In genomic region chr19:2619076-2619475, GRCh38 we compare ENCODE assay signal across 12 cellular contexts.
A peak's percentile ranks its signal among the peaks of the same experiment; 100 is the strongest.
DNase-seq lines count a peak whose midpoint lies in the region; ATAC-seq and TF ChIP-seq lines count a peak whose summit lies in the region.
"Had no signal": no experiment of that assay in that cellular context is flagged by ENCODE, and none has a peak within 500 bp of the region (broad histone marks: within the 10 kb centered on the region; RNA-seq: fewer than 3 reads in every experiment).

No MANE protein-coding gene starts in this region.

- CTCF ChIA-PET in activated naive CD4-positive, alpha-beta T cell treated with anti-CD3 and anti-CD28 coated beads, Interleukin-2, amount 10 ng/mL, durations not matched to agents 7 days and 5 days (lab: Charles Lee), result interaction anchor here (0.7 to 7.8 kb wide), 7 partner anchors 8 to 227 kb away, joined by 3 to 48 read pairs (median 4); no protein-coding TSS in a partner anchor
- CTCF ChIA-PET in GM10248 (lab: Yijun Ruan, JAX), result interaction anchor here (0.8 to 13.4 kb wide), 4 partner anchors 8 to 143 kb away, joined by 3 to 109 read pairs (median 58); partner anchors contain the start of gene GADD45B

- peaks cover 6% of the 10 kb centered on the region for H3K9me3 Mint-ChIP-seq in activated naive CD4-positive, alpha-beta T cell treated with anti-CD3 and anti-CD28 coated beads, Interleukin-2, amount 10 ng/mL, durations not matched to agents 7 days and 5 days

- no peaks in the 10 kb centered on the region for H3K36me3 ChIP-seq in RWPE2 (ENCODE audit: low read depth)

- DNase-seq in activated naive CD4-positive, alpha-beta T cell treated with anti-CD3 and anti-CD28 coated beads, Interleukin-2, amount 10 ng/mL, durations not matched to agents 7 days and 5 days, result no peak
- DNase-seq in activated naive CD4-positive, alpha-beta T cell treated with anti-CD3 and anti-CD28 coated beads, Interleukin-2, amount 50 U/mL, for 16 hours, result no peak
- DNase-seq in RWPE2 (ENCODE audit: low spot score) (no peak), fibroblast of villous mesenchyme (ENCODE audit: low read depth) (peak; percentile 40), GM10248 (ENCODE audit: extremely low spot score) (no peak), NCI-H2227 (lab: John Stamatoyannopoulos, UW; ENCODE audit: unreplicated experiment) (no peak)
- DNase-seq: glutamatergic neuron, NCI-H187 treated with DMSO at 0.1 percent for 48 hours, SHP77 had no signal

- no peak for TF ChIP-seq CTCF in RWPE2 (IDR thresholded peaks at IDR 0.05; ENCODE audit: poor library complexity, severe bottlenecking)
- TF ChIP-seq CTCF in fibroblast of villous mesenchyme (IDR thresholded peaks at IDR 0.05; ENCODE audit: insufficient read depth, low read depth, low read length), result no peak
- no peak for TF ChIP-seq CTCF in GM10248 (IDR thresholded peaks at IDR 0.05; ENCODE audit: control extremely low read depth, extremely low read depth, low read depth, missing control alignments)

- peaks cover 66% of the 10 kb centered on the region for H3K4me1 Mint-ChIP-seq in activated naive CD4-positive, alpha-beta T cell treated with anti-CD3 and anti-CD28 coated beads, Interleukin-2, amount 10 ng/mL, durations not matched to agents 7 days and 5 days
- H3K4me1 Mint-ChIP-seq: nephron had no signal

- H3K27ac ChIP-seq in RWPE2 (ENCODE audit: poor library complexity, severe bottlenecking), result peak overlapping the region; percentile 63
- peak overlapping the region; percentile 41 for H3K27ac ChIP-seq in temporal lobe (ENCODE audit: low read depth, low read length)

- H3K27me3 ChIP-seq in RWPE2 (ENCODE audit: insufficient read depth, poor library complexity, severe bottlenecking), result no peaks in the 10 kb centered on the region

- H3K4me3 Mint-ChIP-seq in activated naive CD4-positive, alpha-beta T cell treated with anti-CD3 and anti-CD28 coated beads, Interleukin-2, amount 10 ng/mL, durations not matched to agents 7 days and 5 days, result peak overlapping the region; percentile 60
- H3K4me3 Mint-ChIP-seq: nephron had no signal

- ATAC-seq in RWPE2 (ENCODE audit: low read depth) (no peak), GM18861 (IDR thresholded peaks at IDR 0.05; ENCODE audit: unreplicated experiment) (no peak)

- H3K27me3 Mint-ChIP-seq in activated naive CD4-positive, alpha-beta T cell treated with anti-CD3 and anti-CD28 coated beads, Interleukin-2, amount 10 ng/mL, durations not matched to agents 7 days and 5 days, result peaks cover 10% of the 10 kb centered on the region

- POLR2A ChIA-PET in GM10248 (lab: Yijun Ruan, JAX), result interaction anchor here (8.6 kb wide), 1 partner anchor 142 kb away, joined by 208 read pairs; the partner anchor contains the start of gene GADD45B

- H3K9me3 ChIP-seq in RWPE2 (ENCODE audit: severe bottlenecking), result peaks cover 2% of the 10 kb centered on the region

- peaks cover 28% of the 10 kb centered on the region for H3K4me1 ChIP-seq in RWPE2 (ENCODE audit: insufficient read depth, poor library complexity, severe bottlenecking)

- peaks cover 1% of the 10 kb centered on the region for H3K36me3 Mint-ChIP-seq in activated naive CD4-positive, alpha-beta T cell treated with anti-CD3 and anti-CD28 coated beads, Interleukin-2, amount 10 ng/mL, durations not matched to agents 7 days and 5 days

- H3K4me3 ChIP-seq in RWPE2 (ENCODE audit: severe bottlenecking), result no peak overlapping the region
- no peak overlapping the region for H3K4me3 ChIP-seq in fibroblast of villous mesenchyme (ENCODE audit: low read depth, low read length)

- H3K27ac Mint-ChIP-seq in activated naive CD4-positive, alpha-beta T cell treated with anti-CD3 and anti-CD28 coated beads, Interleukin-2, amount 10 ng/mL, durations not matched to agents 7 days and 5 days, result peak overlapping the region; percentile 99
- H3K27ac Mint-ChIP-seq: nephron had no signal
